ENCODE assay signal across 9 cellular contexts in genomic region chr1:110554871-110555801, GRCh38. TPM values are rescaled to one million over a fixed set of nuclear protein-coding genes. Genes with fewer than 3 reads are reported as not detected.
A peak's percentile ranks its signal among the peaks of the same experiment; 100 is the strongest.
DNase-seq lines count a peak whose midpoint lies in the region; ATAC-seq, FAIRE-seq and TF ChIP-seq lines count a peak whose summit lies in the region.
"Had no signal": no experiment of that assay in that cellular context is flagged by ENCODE, and none has a peak within 500 bp of the region (broad histone marks: within the 10 kb centered on the region; RNA-seq: fewer than 3 reads in every experiment).

No MANE protein-coding gene starts in this region.

- intact Hi-C loops in ovary (cut with DNase I): loop anchor here in 1 of 4 donors (10.0 kb wide), 1 partner anchor 60 kb away; no protein-coding TSS in a partner anchor

- H3K27ac ChIP-seq in gastroesophageal sphincter (peak overlapping the region in 3 of 4 donors; percentile 60 to 71 (median 68)), ovary (no peak overlapping the region), thymus (ENCODE audit: low read depth) (no peak overlapping the region)

- H3K36me3 ChIP-seq in gastroesophageal sphincter: no peaks in the 10 kb centered on the region
- no peaks in the 10 kb centered on the region for H3K36me3 ChIP-seq in ovary
- H3K36me3 ChIP-seq in thymus (ENCODE audit: control insufficient read depth, insufficient read depth): no peaks in the 10 kb centered on the region

- TF ChIP-seq EP300 in gastroesophageal sphincter (IDR thresholded peaks at IDR 0.05) (no peak), ovary (IDR thresholded peaks at IDR 0.05) (no peak)

- H3K4me1 ChIP-seq in gastroesophageal sphincter (peaks cover 0 to 19% (median 11%) of the 10 kb centered on the region in 3 donors), ovary (ENCODE audit: insufficient read depth) (no peaks in the 10 kb centered on the region), thymus (ENCODE audit: control insufficient read depth, insufficient read depth, low read length) (no peaks in the 10 kb centered on the region)

- WGBS in gastroesophageal sphincter (ENCODE audit: low coverage in 1 of 2), 2 donors: 0 to 10% methylated on average over 2 to 4 of the region's 53 CpGs
- WGBS in ovary, 3 donors: 7 to 8% (median 8%) methylated on average over 45 to 53 of the region's 53 CpGs
- whole genome bisulfite sequencing in thymus: 10% methylated on average over 53 of the region's 53 CpGs

- TF ChIP-seq POLR2A in gastroesophageal sphincter (IDR thresholded peaks at IDR 0.05) (no peak), ovary (IDR thresholded peaks at IDR 0.05) (no peak), H54 (IDR thresholded peaks at IDR 0.05; ENCODE audit: low read depth, low read length) (no peak)

- H3K4me3 ChIP-seq in gastroesophageal sphincter (peak overlapping the region; percentile 28 to 53), ovary (peak overlapping the region; percentile 0), thymus (ENCODE audit: low read length) (peak overlapping the region; percentile 37)

- TF ChIP-seq CTCF in gastroesophageal sphincter (IDR thresholded peaks at IDR 0.05): peak in 3 of 4 experiments; percentile 69 to 94 (median 73)
- TF ChIP-seq CTCF in ovary (IDR thresholded peaks at IDR 0.05): peak in 1 of 3 donors; percentile 30

- DNase-seq in ELR (ENCODE audit: low read depth) (peak; percentile 31), NCI-H524 treated with DMSO at 0.1 percent for 48 hours (lab: John Stamatoyannopoulos, UW) (peak; percentile 13), ovary (peak in 4 of 5 donors; percentile 10 to 56 (median 38)), H54 (ENCODE audit: insufficient read length, low spot score) (no peak), T1000 (lab: John Stamatoyannopoulos, UW) (no peak)
- DNase-seq in activated effector memory CD4-positive, alpha-beta T cell treated with Interleukin-2 at 50 U/mL for 16 hours: peak; percentile 38

- FAIRE-seq in H54 (lab: Jason Lieb, UNC): no peak

- peaks cover 52% of the 10 kb centered on the region for H3K27me3 ChIP-seq in gastroesophageal sphincter
- no peaks in the 10 kb centered on the region for H3K27me3 ChIP-seq in ovary
- H3K27me3 ChIP-seq in thymus (ENCODE audit: control insufficient read depth, insufficient read depth): peaks cover 16% of the 10 kb centered on the region

- peak; percentile 83 for ATAC-seq in gastroesophageal sphincter

- no peaks in the 10 kb centered on the region for H3K9me3 ChIP-seq in gastroesophageal sphincter
- H3K9me3 ChIP-seq in ovary: no peaks in the 10 kb centered on the region
- H3K9me3 ChIP-seq in thymus (ENCODE audit: control insufficient read depth): no peaks in the 10 kb centered on the region

RNA-seq across cellular contexts. Expression of gene KCNA10, which starts 36.2 kb away (rescaled TPM):
- not detected for total RNA-seq in gastroesophageal sphincter
- total RNA-seq in ovary: not detected
- not detected for polyA plus RNA-seq in ovary
- polyA plus RNA-seq in thymus: 0.05 TPM
- total RNA-seq: T-helper 1 cell treated with Interleukin-12 subunit alpha and Interleukin-12 subunit beta and Interleukin-4 antibody, amounts not matched to agents 30 ng/mL and 1 ng/mL, for 36 hours had no signal

RNA-seq across cellular contexts. Expression of gene KCNA2, which starts 51.0 kb away (rescaled TPM):
- total RNA-seq in gastroesophageal sphincter (10 to 100 TPM in 1 of 4 donors, 1 to 10 TPM in 3; 2.8 to 16.8 (median 4.6) TPM), ovary (1 to 10 TPM in 1 of 7 donors, under 1 TPM in 6; under 0.01 to 1.7 (median 0.51) TPM)
- polyA plus RNA-seq in ovary (under 1 TPM; 0.13 to 0.62 TPM), thymus (0.50 TPM)

Comparison
In these comparisons a context has a peak if more than half of its experiments do, and no peak if none do; other contexts are left out.
1. DNase-seq: peak in ELR (single experiment), NCI-H524 treated with DMSO at 0.1 percent for 48 hours (single experiment), activated effector memory CD4-positive, alpha-beta T cell treated with Interleukin-2 at 50 U/mL for 16 hours (single experiment) and ovary (4 of 5); none in H54 (single experiment) and T1000 (single experiment).
2. H3K27ac ChIP-seq: peak in gastroesophageal sphincter (3 of 4); none in ovary (0 of 2) and thymus (single experiment).
3. Peak in every context shown above with its lines, with median percentiles within 50 percentile points of each other: H3K4me3 ChIP-seq.